Comparison of ENCODE assay signal across 24 cellular contexts in the genomic region with DNA sequence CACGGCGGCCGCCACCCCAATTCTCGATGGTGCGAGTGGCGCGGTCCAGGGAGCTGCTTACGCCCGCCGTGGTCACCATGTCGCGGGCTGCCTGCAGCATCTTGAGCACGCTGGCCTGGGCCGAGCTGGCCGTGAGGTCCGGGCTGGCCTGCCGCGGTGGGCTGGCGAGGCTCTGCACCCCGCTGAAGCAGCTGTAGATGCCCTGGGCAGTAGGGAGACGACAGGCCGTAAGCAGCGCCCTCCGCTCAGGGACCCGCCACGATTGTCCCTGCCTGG. TPM values are rescaled to one million over a fixed set of nuclear protein-coding genes. Genes with fewer than 3 reads are reported as not detected.
DNase-seq lines count a peak whose midpoint lies in the region; ATAC-seq, FAIRE-seq and TF ChIP-seq lines count a peak whose summit lies in the region.
"Had no signal": no experiment of that assay in that cellular context is flagged by ENCODE, and none has a peak within 500 bp of the region (broad histone marks: within the 10 kb centered on the region; RNA-seq: fewer than 3 reads in every experiment).

No MANE protein-coding gene starts in this region.

- no peak overlapping the region for H3K14ac ChIP-seq in IMR-90 (replicated peaks; ENCODE audit: low read depth, low read length)

- CTCF ChIA-PET in A549 (lab: Yijun Ruan, JAX), result interaction anchor here (0.8 to 42.4 kb wide), 18 partner anchors 9 to 186 kb away, joined by 3 to 1302 read pairs (median 6); a partner anchor contains a TSS
- CTCF ChIA-PET in IMR-90 (lab: Yijun Ruan, JAX), result interaction anchor here (0.6 to 1.4 kb wide), 3 partner anchors 17 to 30 kb away, joined by 3 to 4 read pairs (median 3); a partner anchor contains a TSS

- no peak for FAIRE-seq in A549 (lab: Jason Lieb, UNC)
- FAIRE-seq: A204.1, G401.6, pancreas had no signal

- H3K36me3 ChIP-seq in IMR-90 (ENCODE audit: control insufficient read depth, insufficient read depth, low read length), result no peaks in the 10 kb centered on the region; the same call in 1 of the 2 replicates
- no peaks in the 10 kb centered on the region for H3K36me3 ChIP-seq in iPS DF 6.9 (ENCODE audit: control insufficient read depth, insufficient read depth, low read length)
- no peaks in the 10 kb centered on the region for H3K36me3 ChIP-seq in sigmoid colon
- H3K36me3 ChIP-seq: pancreas, right atrium auricular region had no signal

- H2AFZ ChIP-seq in IMR-90 (replicated peaks; ENCODE audit: low read length, poor library complexity), result peak overlapping the region; percentile 12

- no peak overlapping the region for H2AK5ac ChIP-seq in IMR-90 (ENCODE audit: low read depth, low read length)

- intact Hi-C loops in IMR-90 (cut with micrococcal nuclease) (loop anchor here (5.0 kb wide), 1 partner anchor 96 kb away; a partner anchor contains a TSS), sigmoid colon (cut with DNase I) (loop anchor here (1.0 kb wide), 1 partner anchor 17 kb away; no protein-coding TSS in a partner anchor)

- no peak overlapping the region for H2AK9ac ChIP-seq in IMR-90 (replicated peaks; ENCODE audit: low read depth, low read length, poor library complexity)

- H3K4me2 ChIP-seq in A549 (peak overlapping the region; percentile 81), IMR-90 (ENCODE audit: low read depth, low read length) (no peak overlapping the region)

- no peaks in the 10 kb centered on the region for H3K79me1 ChIP-seq in IMR-90 (ENCODE audit: low read depth in 1 of 2, low read length in 2 of 2)

- H4K8ac ChIP-seq in IMR-90 (ENCODE audit: low read depth in 2 of 2, low read length in 2 of 2), result no peak overlapping the region

- H3K27ac ChIP-seq in A549, result peak overlapping the region; percentile 82 to 89; a peak in 5 of 6 replicates
- no peak overlapping the region for H3K27ac ChIP-seq in IMR-90 (ENCODE audit: insufficient read depth, low read length)
- H3K27ac ChIP-seq in iPS DF 6.9 (ENCODE audit: low read length), result no peak overlapping the region
- H3K27ac ChIP-seq in sigmoid colon, result no peak overlapping the region
- H3K27ac ChIP-seq: pancreas had no signal

- no peak overlapping the region for H2BK5ac ChIP-seq in IMR-90 (ENCODE audit: low read depth, low read length, poor library complexity, severe bottlenecking)

- in situ Hi-C loops in IMR-90 (cut with MboI; ENCODE audit: low sequenced_read_pairs), result no loop called here

- no peak overlapping the region for H3K23ac ChIP-seq in IMR-90 (ENCODE audit: low read depth, low read length)

- POLR2A ChIA-PET in A549 (lab: Yijun Ruan, JAX) (interaction anchor here (0.6 to 2.8 kb wide), 10 partner anchors 13 to 169 kb away, joined by 3 to 24 read pairs (median 4); a partner anchor contains a TSS), IMR-90 (lab: Charles Lee; ENCODE audit: unreplicated experiment) (no interaction called here)

- TF ChIP-seq POLR2A in A549 (IDR thresholded peaks at IDR 0.05; ENCODE audit: low read length) (no peak), IMR-90 (IDR thresholded peaks at IDR 0.05; ENCODE audit: low read depth, low read length) (no peak), sigmoid colon (IDR thresholded peaks at IDR 0.05) (no peak)

- H2BK15ac ChIP-seq in IMR-90 (ENCODE audit: low read depth, low read length), result no peak overlapping the region

- no peak for DNase-seq in A549 (ENCODE audit: low read depth in 1 of 2, low spot score in 1 of 2)
- no peak for DNase-seq in IMR-90
- DNase-seq in iPS DF 6.9 (ENCODE audit: low read depth, low spot score), result no peak
- no peak for DNase-seq in sigmoid colon
- no peak for DNase-seq in NCI-H2227 (lab: John Stamatoyannopoulos, UW; ENCODE audit: unreplicated experiment)
- no peak for DNase-seq in HuH-7 (ENCODE audit: low spot score)
- DNase-seq in NCI-H1694 treated with DMSO at 0.1 percent for 48 hours (lab: John Stamatoyannopoulos, UW), result no peak
- DNase-seq in T1000 (lab: John Stamatoyannopoulos, UW), result no peak
- DNase-seq: activated CD4-positive, alpha-beta T cell treated with anti-CD3 and anti-CD28 coated beads for 4 hours; activated CD8-positive, alpha-beta memory T cell treated with anti-CD3 and anti-CD28 coated beads for 24 hours; activated gamma-delta T cell; activated T-cell treated with anti-CD3 and anti-CD28 coated beads, Interleukin-2, amount 50 U/mL, for 1 hour; CD8-positive, alpha-beta memory T cell; GOT3; stimulated activated CD4-positive, alpha-beta T cell treated with anti-CD3 and anti-CD28 coated beads, Interleukin-12 subunit alpha, Interleukin-12 subunit beta, amount 100 ng/mL, for 4 hours; stimulated activated CD4-positive, alpha-beta T cell treated with anti-CD3 and anti-CD28 coated beads, Interleukin-4, amount 100 ng/mL, for 1 hour had no signal

- no TSS peak for BruUV-seq in IMR-90 (replicated peaks; lab: Mats Ljungman, UMichigan)

- no peak for ATAC-seq in A549
- no peak; the same call in 1 of the 2 replicates for ATAC-seq in IMR-90 (ENCODE audit: low read depth)

- TF ChIP-seq CTCF in A549 (IDR thresholded peaks at IDR 0.05) (no peak), IMR-90 (conservative IDR thresholded peaks at IDR 0.05; ENCODE audit: low read depth, low read length) (no peak), sigmoid colon (IDR thresholded peaks at IDR 0.05) (no peak)

- H4K20me1 ChIP-seq in IMR-90 (ENCODE audit: insufficient read depth, low read length), result no peaks in the 10 kb centered on the region

- no peak overlapping the region for H3K56ac ChIP-seq in IMR-90 (ENCODE audit: extremely low read depth, insufficient read depth, low read length)

- H3K4me1 ChIP-seq in A549 (peaks cover 4% of the 10 kb centered on the region; the same call in 1 of the 3 replicates), IMR-90 (ENCODE audit: control insufficient read depth, insufficient read depth, low read length) (peaks cover 7% of the 10 kb centered on the region), iPS DF 6.9 (ENCODE audit: control insufficient read depth, insufficient read depth, low read length) (peaks cover 3% of the 10 kb centered on the region), sigmoid colon (peaks cover 0 to 34% (median 31%) of the 10 kb centered on the region in 4 donors)

- no peak overlapping the region for H3K9ac ChIP-seq in IMR-90 (ENCODE audit: low read depth, low read length)

- TF ChIP-seq EP300 in A549 (IDR thresholded peaks at IDR 0.05) (no peak), sigmoid colon (IDR thresholded peaks at IDR 0.05) (no peak)

- dilution Hi-C loops in IMR-90 (cut with HindIII; ENCODE audit: low sequenced_read_pairs, unreplicated experiment), result no loop called here

- WGBS in A549 (ENCODE audit: missing lambda C conversion rate), result 69% methylated on average over 11 of the region's 26 CpGs
- WGBS in IMR-90 (ENCODE audit: extremely low coverage in 2 of 2, insufficient read length in 1 of 2), 2 experiments, result 26% methylated on average over 13 of the region's 26 CpGs; no CpG with 5 or more reads in 1 of the 2 experiments
- WGBS in iPS DF 6.9 (ENCODE audit: insufficient coverage, insufficient read length), result no CpG with 5 or more reads among the region's 26 CpGs
- WGBS in sigmoid colon, 2 donors, result 40 to 45% methylated on average over 26 of the region's 26 CpGs

- H4K5ac ChIP-seq in IMR-90 (ENCODE audit: low read depth, low read length), result no peak overlapping the region

- H3K9me3 ChIP-seq in A549 (no peaks in the 10 kb centered on the region), IMR-90 (ENCODE audit: control insufficient read depth, insufficient read depth, low read length) (no peaks in the 10 kb centered on the region), iPS DF 6.9 (ENCODE audit: control insufficient read depth, insufficient read depth, low read length) (no peaks in the 10 kb centered on the region), sigmoid colon (no peaks in the 10 kb centered on the region)
- H3K9me3 ChIP-seq: pancreas, right atrium auricular region had no signal

- no peak overlapping the region for H2BK20ac ChIP-seq in IMR-90 (ENCODE audit: low read depth, low read length)

- H3K27me3 ChIP-seq in IMR-90 (ENCODE audit: control insufficient read depth, insufficient read depth, low read length) (peaks cover 6% of the 10 kb centered on the region; the same call in 1 of the 2 replicates), iPS DF 6.9 (ENCODE audit: control insufficient read depth, insufficient read depth, low read length) (peaks cover 13% of the 10 kb centered on the region), sigmoid colon (peaks cover 0 to 8% (median 0%) of the 10 kb centered on the region in 3 donors)
- H3K27me3 ChIP-seq: pancreas, right atrium auricular region had no signal

- H3K18ac ChIP-seq in IMR-90 (ENCODE audit: low read depth, low read length), result no peak overlapping the region

- no peak overlapping the region for H2BK120ac ChIP-seq in IMR-90 (ENCODE audit: low read depth, low read length)

- H4K91ac ChIP-seq in IMR-90 (ENCODE audit: insufficient read depth, low read depth, low read length), result no peak overlapping the region

- H3K4me3 ChIP-seq in A549 (peak overlapping the region; percentile 50), IMR-90 (ENCODE audit: insufficient read depth, low read depth, low read length) (no peak overlapping the region), iPS DF 6.9 (ENCODE audit: low read length) (peak overlapping the region; percentile 15), sigmoid colon (peak overlapping the region in 3 of 4 donors; percentile 43 to 46 (median 45))

- no peaks in the 10 kb centered on the region for H3K9me1 ChIP-seq in IMR-90 (ENCODE audit: insufficient read depth, low read length)

- TF ChIP-seq RAD21 in A549 (conservative IDR thresholded peaks at IDR 0.05 in 1 of 2, IDR thresholded peaks at IDR 0.05 in 1 of 2) (no peak), IMR-90 (IDR thresholded peaks at IDR 0.05; ENCODE audit: low read length) (no peak)

- H3K4ac ChIP-seq in IMR-90 (ENCODE audit: low read depth, low read length), result no peak overlapping the region

RNA-seq across cellular contexts. Expression of a gene that starts 16.4 kb away (rescaled TPM):
- polyA plus RNA-seq in A549 (2011; rRNA removed) (0.15 and 0.17 TPM in 2 replicates), A549 (2017; fragmentation: RNase III; extraction: RNeasy Plus Mini Kit Qiagen cat#74134 plus additional on column Dnase treatment) (0.28 to 0.77 TPM (median 0.40 TPM) in 3 replicates), IMR-90 (2012; rRNA removed) (0.22 TPM in 1 of 2 replicates, not detected in the other), sigmoid colon (under 1 TPM in 1 of 3 donors, not detected in 2; 0.22 TPM)
- polyA plus RNA-seq in A549 (2012; cell fraction: cytosol; rRNA removed), result 0.16 and 0.21 TPM in 2 replicates
- 2.9 and 3.4 TPM in 2 replicates for polyA plus RNA-seq in A549 (2012; cell fraction: nucleus; rRNA removed)
- 0.24 and 0.45 TPM in 2 replicates for polyA minus RNA-seq in A549 (2011; rRNA and poly(A)+ RNA removed)
- total RNA-seq in IMR-90 (2012; rRNA removed) (not detected in 2 replicates), sigmoid colon (under 1 TPM in 1 of 4 donors, not detected in 3; 0.49 TPM)
- not detected in 2 replicates for polyA plus RNA-seq in IMR-90 (2012; cell fraction: cytosol; rRNA removed)
- polyA plus RNA-seq in IMR-90 (2012; cell fraction: nucleus; rRNA removed; ENCODE audit: low replicate concordance), result 0.16 and 0.69 TPM in 2 replicates
- total RNA-seq: CD8-positive, alpha-beta memory T cell; dermis microvascular lymphatic vessel endothelial cell; mononuclear cell; natural killer cell treated with Interleukin-12 subunit alpha and Interleukin-12 subunit beta and Interleukin-15 and Interleukin-18, amount 100 ng/mL, for 72 hours had no signal
- polyA plus RNA-seq: CD8-positive, alpha-beta memory T cell had no signal

RNA-seq across cellular contexts. Expression of a gene that starts 29.5 kb away (rescaled TPM):
- polyA plus RNA-seq in A549 (2011; rRNA removed) (32.5 and 33.0 TPM in 2 replicates), A549 (2017; fragmentation: RNase III; extraction: RNeasy Plus Mini Kit Qiagen cat#74134 plus additional on column Dnase treatment) (43.3 to 51.8 TPM (median 44.5 TPM) in 3 replicates), IMR-90 (2012; rRNA removed) (18.6 and 21.9 TPM in 2 replicates), sigmoid colon (10 to 100 TPM; 10.8 to 26.9 (median 14.6) TPM)
- polyA plus RNA-seq in A549 (2012; cell fraction: cytosol; rRNA removed), result 50.7 and 61.9 TPM in 2 replicates
- polyA plus RNA-seq in A549 (2012; cell fraction: nucleus; rRNA removed), result 91.7 and 96.4 TPM in 2 replicates
- polyA minus RNA-seq in A549 (2011; rRNA and poly(A)+ RNA removed), result 21.3 and 32.0 TPM in 2 replicates
- total RNA-seq in IMR-90 (2012; rRNA removed) (12.2 and 12.4 TPM in 2 replicates), sigmoid colon (1 to 10 TPM; 3.0 to 8.6 (median 7.1) TPM)
- polyA plus RNA-seq in IMR-90 (2012; cell fraction: cytosol; rRNA removed), result 28.4 and 36.3 TPM in 2 replicates
- 35.0 and 82.3 TPM in 2 replicates for polyA plus RNA-seq in IMR-90 (2012; cell fraction: nucleus; rRNA removed; ENCODE audit: low replicate concordance)

RNA-seq across cellular contexts. Expression of a gene that starts 50.1 kb away (rescaled TPM):
- polyA plus RNA-seq in A549 (2011; rRNA removed), result not detected in 2 replicates
- polyA plus RNA-seq in A549 (2012; cell fraction: cytosol; rRNA removed), result 0.03 TPM in 1 of 2 replicates, not detected in the other
- polyA plus RNA-seq in A549 (2012; cell fraction: nucleus; rRNA removed), result 0.02 TPM in 1 of 2 replicates, not detected in the other
- polyA plus RNA-seq in A549 (2017; fragmentation: RNase III; extraction: RNeasy Plus Mini Kit Qiagen cat#74134 plus additional on column Dnase treatment), result 0.04 TPM in 1 of 3 replicates, not detected in the others
- not detected in 2 replicates for polyA minus RNA-seq in A549 (2011; rRNA and poly(A)+ RNA removed)
- not detected in 2 replicates for total RNA-seq in IMR-90 (2012; rRNA removed)
- not detected in 2 replicates for polyA plus RNA-seq in IMR-90 (2012; rRNA removed)
- polyA plus RNA-seq in IMR-90 (2012; cell fraction: cytosol; rRNA removed), result not detected in 2 replicates
- not detected in 2 replicates for polyA plus RNA-seq in IMR-90 (2012; cell fraction: nucleus; rRNA removed; ENCODE audit: low replicate concordance)
- not detected for total RNA-seq in sigmoid colon
- polyA plus RNA-seq in sigmoid colon, result 1 to 10 TPM in 2 of 3 donors, under 1 TPM in 1; 0.06 to 1.8 (median 1.6) TPM
- total RNA-seq: CD8-positive, alpha-beta memory T cell; dermis microvascular lymphatic vessel endothelial cell; M059J; mononuclear cell; natural killer cell treated with Interleukin-12 subunit alpha and Interleukin-12 subunit beta and Interleukin-15 and Interleukin-18, amount 100 ng/mL, for 72 hours; right atrium auricular region had no signal
- polyA plus RNA-seq: CD8-positive, alpha-beta memory T cell had no signal

Comparison
In these comparisons a context has a peak if more than half of its experiments do, and no peak if none do; other contexts are left out.
1. H3K27ac ChIP-seq: peak in A549 (2 of 2); none in IMR-90 (single experiment), iPS DF 6.9 (single experiment) and sigmoid colon (0 of 4).